Comparison of ENCODE assay signal across 18 cellular contexts in the genomic region with DNA sequence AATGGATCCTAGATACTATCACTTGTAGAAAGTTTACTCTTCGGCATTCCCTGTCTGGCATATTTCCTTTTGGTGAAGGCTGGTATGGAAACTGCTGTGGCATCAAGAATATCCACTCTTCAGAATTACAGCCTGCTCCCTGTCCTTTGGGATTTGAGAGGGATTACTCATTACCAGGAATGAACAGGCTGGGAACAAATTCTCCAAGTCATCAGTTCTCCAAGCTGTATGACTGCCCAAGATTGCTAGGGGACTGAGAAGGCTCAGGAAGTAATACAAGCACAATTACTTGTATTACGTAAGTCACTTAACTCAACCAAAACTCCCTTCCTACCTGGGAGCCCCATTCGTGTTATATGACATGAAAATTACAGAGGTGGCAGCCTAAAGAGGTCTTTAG. TPM values are rescaled to one million over a fixed set of nuclear protein-coding genes. Genes with fewer than 3 reads are reported as not detected.
A peak's percentile ranks its signal among the peaks of the same experiment; 100 is the strongest.
DNase-seq lines count a peak whose midpoint lies in the region; ATAC-seq and TF ChIP-seq lines count a peak whose summit lies in the region.
"Had no signal": no experiment of that assay in that cellular context is flagged by ENCODE, and none has a peak within 500 bp of the region (broad histone marks: within the 10 kb centered on the region; RNA-seq: fewer than 3 reads in every experiment).

No MANE protein-coding gene starts in this region.

- H3K27ac ChIP-seq in thoracic aorta = peak overlapping the region in 1 of 2 donors; percentile 66
- H3K27ac ChIP-seq in right lobe of liver = no peak overlapping the region
- H3K27ac ChIP-seq: cardiac muscle cell had no signal

- no peak overlapping the region for H3K4me3 Mint-ChIP-seq in activated T-cell treated with anti-CD3 and anti-CD28 coated beads, Interleukin-2, amount 50 U/mL, for 72 hours
- H3K4me3 Mint-ChIP-seq: memory B cell had no signal

- peaks cover 15% of the 10 kb centered on the region for H3K4me1 Mint-ChIP-seq in activated T-cell treated with anti-CD3 and anti-CD28 coated beads, Interleukin-2, amount 50 U/mL, for 72 hours (ENCODE audit: low read depth)

- no peaks in the 10 kb centered on the region for H3K27me3 Mint-ChIP-seq in activated T-cell treated with anti-CD3 and anti-CD28 coated beads, Interleukin-2, amount 50 U/mL, for 72 hours (ENCODE audit: low read depth)
- H3K27me3 Mint-ChIP-seq: memory B cell had no signal

- no peak overlapping the region for H3K27ac Mint-ChIP-seq in activated T-cell treated with anti-CD3 and anti-CD28 coated beads, Interleukin-2, amount 50 U/mL, for 72 hours
- H3K27ac Mint-ChIP-seq: memory B cell had no signal

- peak; percentile 34 to 36 for DNase-seq in NOMO-1 (lab: John Stamatoyannopoulos, UW; ENCODE audit: unreplicated experiment in 2 of 2)
- no peak for DNase-seq in NOMO-1 treated with dmso at 0.1 percent for 144 hours (lab: John Stamatoyannopoulos, UW; ENCODE audit: unreplicated experiment)
- DNase-seq in SK-MEL-5 (ENCODE audit: low read depth, low spot score) = peak; percentile 8
- peak; percentile 24 for DNase-seq in fibroblast of villous mesenchyme (ENCODE audit: low read depth)
- DNase-seq in thoracic aorta (ENCODE audit: low spot score) = no peak
- DNase-seq in activated T-cell treated with anti-CD3 and anti-CD28 coated beads, Interleukin-2, amount 50 U/mL, for 72 hours = no peak
- no peak for DNase-seq in right lobe of liver
- no peak for DNase-seq in NCI-H2081 treated with DMSO at 0.1 percent for 48 hours (lab: John Stamatoyannopoulos, UW)
- DNase-seq: activated CD4-positive, alpha-beta T cell treated with anti-CD3 and anti-CD28 coated beads, Interleukin-2, amount 50 U/mL, for 4 hours; activated effector memory CD4-positive, alpha-beta T cell treated with anti-CD3 and anti-CD28 coated beads, Interleukin-2, amount 50 U/mL, for 16 hours; Calu3; NCI-H1436 treated with DMSO at 0.1 percent for 48 hours; NCI-H510A treated with DMSO at 0.1 percent for 48 hours; RPMI8226; stimulated activated CD4-positive, alpha-beta T cell treated with anti-CD3 and anti-CD28 coated beads, Interleukin-15, amount 100 ng/mL, for 24 hours; T-helper 2 cell had no signal

- no peak for TF ChIP-seq CTCF in fibroblast of villous mesenchyme (IDR thresholded peaks at IDR 0.05; ENCODE audit: insufficient read depth, low read depth, low read length)
- no peak for TF ChIP-seq CTCF in thoracic aorta (IDR thresholded peaks at IDR 0.05)
- TF ChIP-seq CTCF in right lobe of liver (IDR thresholded peaks at IDR 0.05) = no peak

- H3K27me3 ChIP-seq in thoracic aorta (replicated peaks; ENCODE audit: insufficient read depth) (no peaks in the 10 kb centered on the region), right lobe of liver (no peaks in the 10 kb centered on the region)
- H3K27me3 ChIP-seq: cardiac muscle cell had no signal

- peaks cover 0 to 2% of the 10 kb centered on the region in 2 donors for H3K36me3 Mint-ChIP-seq in activated T-cell treated with anti-CD3 and anti-CD28 coated beads, Interleukin-2, amount 50 U/mL, for 72 hours (ENCODE audit: insufficient read depth in 2 of 2)

- intact Hi-C loops in right lobe of liver (cut with DNase I) = no loop called here

- H3K4me3 ChIP-seq in fibroblast of villous mesenchyme (ENCODE audit: low read depth, low read length) = no peak overlapping the region
- H3K4me3 ChIP-seq in thoracic aorta = no peak overlapping the region
- no peak overlapping the region for H3K4me3 ChIP-seq in right lobe of liver
- H3K4me3 ChIP-seq: cardiac muscle cell had no signal

- H3K4me1 ChIP-seq in thoracic aorta (ENCODE audit: control insufficient read depth in 1 of 2, low read depth in 2 of 2) (peaks cover 3 to 6% of the 10 kb centered on the region in 2 donors), right lobe of liver (no peaks in the 10 kb centered on the region)

- in situ Hi-C loops in SK-MEL-5 (cut with HindIII; ENCODE audit: low pct_unique_long_range_greater_than_20kb, low sequenced_read_pairs) = no loop called here

- H3K36me3 ChIP-seq in thoracic aorta (no peaks in the 10 kb centered on the region), right lobe of liver (no peaks in the 10 kb centered on the region)
- H3K36me3 ChIP-seq: cardiac muscle cell had no signal

- H3K9me3 ChIP-seq in thoracic aorta = no peaks in the 10 kb centered on the region
- no peaks in the 10 kb centered on the region for H3K9me3 ChIP-seq in right lobe of liver

- WGBS in right lobe of liver (ENCODE audit: insufficient coverage, low coverage, low lambda C conversion rate, missing lambda C conversion rate) = 91% methylated on average over 3 of the region's 3 CpGs

- no peaks in the 10 kb centered on the region for H3K9me3 Mint-ChIP-seq in activated T-cell treated with anti-CD3 and anti-CD28 coated beads, Interleukin-2, amount 50 U/mL, for 72 hours
- H3K9me3 Mint-ChIP-seq: memory B cell had no signal

- TF ChIP-seq POLR2A in right lobe of liver (IDR thresholded peaks at IDR 0.05) = no peak

- peak; percentile 93 for ATAC-seq in thoracic aorta (ENCODE audit: insufficient number of reproducible peaks, low FRiP score, low read depth)
- ATAC-seq in activated T-cell treated with anti-CD3 and anti-CD28 coated beads, Interleukin-2, amount 50 U/mL, for 72 hours (replicated peaks in 1 of 2) = no peak
- ATAC-seq in right lobe of liver = no peak

RNA-seq across cellular contexts. Expression of gene CD58, which starts 49.6 kb away (rescaled TPM):
- total RNA-seq in SK-MEL-5 (2014; rRNA removed; shearing (Covaris generic)) = 55.8 and 67.0 TPM in 2 replicates
- polyA plus RNA-seq in SK-MEL-5 (2015; cell fraction: cytosol; rRNA removed) = 37.5 and 39.6 TPM in 2 replicates
- 27.8 and 33.4 TPM in 2 replicates for polyA plus RNA-seq in SK-MEL-5 (2015; cell fraction: nucleus; rRNA removed)
- 9.7 and 13.8 TPM in 2 replicates for total RNA-seq in fibroblast of villous mesenchyme
- 10 to 100 TPM; 44.2 to 53.2 TPM for total RNA-seq in thoracic aorta
- 10 to 100 TPM; 15.4 to 32.7 TPM for total RNA-seq in activated T-cell treated with anti-CD3 and anti-CD28 coated beads, Interleukin-2, amount 50 U/mL, for 72 hours
- 10 to 100 TPM in 2 of 6 experiments, 1 to 10 TPM in 4; 3.5 to 13.8 (median 7.5) TPM for total RNA-seq in right lobe of liver

Comparison
In these comparisons a context has a peak if more than half of its experiments do, and no peak if none do; other contexts are left out.
1. DNase-seq: peak in NOMO-1 (2 of 2), SK-MEL-5 (single experiment) and fibroblast of villous mesenchyme (single experiment); none in NOMO-1 treated with dmso at 0.1 percent for 144 hours (single experiment), thoracic aorta (single experiment), activated T-cell treated with anti-CD3 and anti-CD28 coated beads, Interleukin-2, amount 50 U/mL, for 72 hours (0 of 2), right lobe of liver (0 of 3) and NCI-H2081 treated with DMSO at 0.1 percent for 48 hours (single experiment).